In genomic region chr9:113481176-113481805, GRCh38 we compare ENCODE assay signal across 17 cellular contexts. TPM values are rescaled to one million over a fixed set of nuclear protein-coding genes. Genes with fewer than 3 reads are reported as not detected.
DNase-seq lines count a peak whose midpoint lies in the region; ATAC-seq, FAIRE-seq and TF ChIP-seq lines count a peak whose summit lies in the region.
"Had no signal": no experiment of that assay in that cellular context is flagged by ENCODE, and none has a peak within 500 bp of the region (broad histone marks: within the 10 kb centered on the region; RNA-seq: fewer than 3 reads in every experiment).

No MANE protein-coding gene starts in this region.

- no peak for TF ChIP-seq CTCF in CD14-positive monocyte (IDR thresholded peaks at IDR 0.05)
- TF ChIP-seq CTCF in VCaP (conservative IDR thresholded peaks at IDR 0.05), result no peak
- no peak for TF ChIP-seq CTCF in pancreas (IDR thresholded peaks at IDR 0.05)
- TF ChIP-seq CTCF in D721Med (IDR thresholded peaks at IDR 0.05; ENCODE audit: insufficient read depth, missing control alignments), result no peak

- H3K9me3 Mint-ChIP-seq in CD14-positive monocyte, result peaks cover 0 to 3% (median 0%) of the 10 kb centered on the region in 7 donors

- H3K36me3 Mint-ChIP-seq in CD14-positive monocyte, result no peaks in the 10 kb centered on the region
- H3K36me3 Mint-ChIP-seq: CD4-positive, alpha-beta memory T cell had no signal

- no peaks in the 10 kb centered on the region for H3K9me3 ChIP-seq in pancreas
- H3K9me3 ChIP-seq: suprapubic skin had no signal

- peaks cover 0 to 3% (median 2%) of the 10 kb centered on the region in 3 donors for H3K27me3 Mint-ChIP-seq in CD14-positive monocyte (ENCODE audit: low read depth in 3 of 3)

- ATAC-seq in pancreas (peak; percentile 44 to 71 (median 52)), GM21526 (IDR thresholded peaks at IDR 0.05; ENCODE audit: low FRiP score, unreplicated experiment) (no peak)
- ATAC-seq: activated CD4-positive, CD25-positive, alpha-beta regulatory T cell treated with anti-CD3 and anti-CD28 coated beads, Interleukin-2, amount 50 U/mL, for 24 hours had no signal

- FAIRE-seq in pancreas (lab: Jason Lieb, UNC) (no peak), GM19239 (lab: Jason Lieb, UNC) (no peak), D721Med (lab: Jason Lieb, UNC) (no peak)

- intact Hi-C loops in CD14-positive monocyte (cut with micrococcal nuclease) (no loop called here), pancreas (cut with DNase I) (no loop called here)

- no peaks in the 10 kb centered on the region for H3K36me3 ChIP-seq in pancreas
- H3K36me3 ChIP-seq: suprapubic skin had no signal

- peak overlapping the region in 5 of 7 donors; percentile 36 to 73 (median 37) for H3K27ac Mint-ChIP-seq in CD14-positive monocyte
- H3K27ac Mint-ChIP-seq: CD4-positive, alpha-beta memory T cell had no signal

- H3K4me1 ChIP-seq in pancreas, result peaks cover 0 to 25% (median 21%) of the 10 kb centered on the region in 3 donors

- peaks cover 5% of the 10 kb centered on the region for H3K4me1 Mint-ChIP-seq in CD14-positive monocyte

- no peaks in the 10 kb centered on the region for H3K27me3 ChIP-seq in pancreas
- H3K27me3 ChIP-seq: suprapubic skin had no signal

- no peak overlapping the region for H3K4me3 ChIP-seq in pancreas
- H3K4me3 ChIP-seq: dorsolateral prefrontal cortex, suprapubic skin had no signal

- H3K27ac ChIP-seq in VCaP (peak overlapping the region; percentile 93), pancreas (no peak overlapping the region)
- H3K27ac ChIP-seq: dorsolateral prefrontal cortex, epithelial cell of prostate, suprapubic skin had no signal

- 42 to 50% methylated on average over 7 of the region's 7 CpGs for WGBS in pancreas, 2 donors

- no peak overlapping the region for H3K4me3 Mint-ChIP-seq in CD14-positive monocyte
- H3K4me3 Mint-ChIP-seq: CD4-positive, alpha-beta memory T cell had no signal

- DNase-seq in CD14-positive monocyte (ENCODE audit: low spot score) (no peak), NCI-H1092 (lab: John Stamatoyannopoulos, UW) (peak; percentile 82), pancreas (peak in 3 of 6 donors; percentile 39 to 56 (median 51)), GM19239 (ENCODE audit: insufficient read length, low spot score) (no peak), mucosa of gallbladder (ENCODE audit: low spot score) (no peak), D721Med (ENCODE audit: insufficient read length, low spot score) (no peak)
- DNase-seq: CD4-positive, alpha-beta memory T cell; EL; NCI-H2227 treated with DMSO at 0.1 percent for 48 hours; NK-92 treated with Interleukin-12 subunit alpha and Interleukin-12 subunit beta, amount 100 ng/mL, for 24 hours; T1000 had no signal

RNA-seq across cellular contexts. Expression of gene RGS3, which starts 17.8 kb away (rescaled TPM):
- 10 to 100 TPM in 1 of 2 donors, 1 to 10 TPM in 1; 9.1 to 15.8 TPM for polyA plus RNA-seq in CD14-positive monocyte
- total RNA-seq in pancreas, result 10 to 100 TPM; 18.3 to 44.0 (median 28.7) TPM
- 10 to 100 TPM; 31.6 to 55.3 TPM for polyA plus RNA-seq in pancreas
- total RNA-seq in mucosa of gallbladder, result 142 TPM
